Comparison of ENCODE assay signal across 8 cellular contexts in genomic region chrX:154437971-154438893, GRCh38. TPM values are rescaled to one million over a fixed set of nuclear protein-coding genes. Genes with fewer than 3 reads are reported as not detected.
DNase-seq lines count a peak whose midpoint lies in the region; ATAC-seq and TF ChIP-seq lines count a peak whose summit lies in the region.

No MANE protein-coding gene starts in this region.

- DNase-seq in AG10803 (ENCODE audit: low read depth) (no peak), Karpas-422 (no peak), coronary artery (ENCODE audit: low spot score) (no peak), natural killer cell (no peak), amygdala (lab: John Stamatoyannopoulos, UW) (no peak), MV-4-11 (lab: John Stamatoyannopoulos, UW) (no peak)

- H3K4me3 Mint-ChIP-seq in natural killer cell, result peak overlapping the region; percentile 80

- ATAC-seq in natural killer cell (no peak), HG03565 (IDR thresholded peaks at IDR 0.05; ENCODE audit: unreplicated experiment) (no peak), GM21723 (IDR thresholded peaks at IDR 0.05; ENCODE audit: unreplicated experiment) (no peak)

- TF ChIP-seq CTCF in AG10803 (conservative IDR thresholded peaks at IDR 0.05; ENCODE audit: low read length), result no peak
- TF ChIP-seq CTCF in coronary artery (IDR thresholded peaks at IDR 0.05), result no peak
- TF ChIP-seq CTCF in natural killer cell (IDR thresholded peaks at IDR 0.05), result no peak

- intact Hi-C loops in natural killer cell (cut with micrococcal nuclease), result no loop called here

- H3K9ac ChIP-seq in Karpas-422 (ENCODE audit: low read length), result peak overlapping the region; percentile 85

- H3K79me2 ChIP-seq in Karpas-422 (ENCODE audit: low read length), result peaks cover 21% of the 10 kb centered on the region

- H3K9me3 ChIP-seq in Karpas-422 (ENCODE audit: low read length), result no peaks in the 10 kb centered on the region

- no peak overlapping the region for H2AFZ ChIP-seq in Karpas-422 (ENCODE audit: low read length)

- no peaks in the 10 kb centered on the region for H3K36me3 Mint-ChIP-seq in natural killer cell

- H3K27ac Mint-ChIP-seq in natural killer cell, result peak overlapping the region; percentile 54 to 75

- peaks cover 12% of the 10 kb centered on the region for H3K4me1 ChIP-seq in Karpas-422 (ENCODE audit: low read length)

- peak overlapping the region; percentile 19; the same call in 1 of the 2 replicates for H3K27ac ChIP-seq in Karpas-422 (ENCODE audit: low read length)
- H3K27ac ChIP-seq in coronary artery, result peak overlapping the region in 1 of 2 donors; percentile 94

- H3K36me3 ChIP-seq in Karpas-422 (ENCODE audit: insufficient read depth, low read length), result no peaks in the 10 kb centered on the region

- H3K4me3 ChIP-seq in AG10803 (ENCODE audit: low read length), result peak overlapping the region; percentile 71
- peak overlapping the region; percentile 71 for H3K4me3 ChIP-seq in Karpas-422 (ENCODE audit: low read length)
- peak overlapping the region; percentile 87 for H3K4me3 ChIP-seq in coronary artery

- H3K9me2 ChIP-seq in Karpas-422 (replicated peaks; ENCODE audit: insufficient read depth, low read length), result no peaks in the 10 kb centered on the region

- H4K20me1 ChIP-seq in Karpas-422 (ENCODE audit: insufficient read depth, low read depth, low read length), result peaks cover 7% of the 10 kb centered on the region; the same call in 1 of the 2 replicates

- no peaks in the 10 kb centered on the region for H3K9me3 Mint-ChIP-seq in natural killer cell

- H3K4me2 ChIP-seq in Karpas-422 (ENCODE audit: low read depth, low read length, poor library complexity, severe bottlenecking), result peak overlapping the region; percentile 75

- no peaks in the 10 kb centered on the region for H3K27me3 ChIP-seq in Karpas-422 (ENCODE audit: low read length)

- peaks cover 6 to 11% of the 10 kb centered on the region in 2 donors for H3K4me1 Mint-ChIP-seq in natural killer cell

- H3K27me3 Mint-ChIP-seq in natural killer cell (ENCODE audit: low read depth in 2 of 2), result no peaks in the 10 kb centered on the region

RNA-seq across cellular contexts. Expression of gene GDI1, which starts 1.3 kb away (rescaled TPM):
- total RNA-seq in Karpas-422 (2014; rRNA removed; shearing (Covaris generic); ENCODE audit: low replicate concordance), result 52.7 and 88.3 TPM in 2 replicates
- total RNA-seq in natural killer cell, result 100 to 1,000 TPM; 138 to 174 (median 140) TPM

RNA-seq across cellular contexts. Expression of gene FAM50A, which starts 5.7 kb away (rescaled TPM):
- 18.9 and 49.5 TPM in 2 replicates for total RNA-seq in Karpas-422 (2014; rRNA removed; shearing (Covaris generic); ENCODE audit: low replicate concordance)
- 10 to 100 TPM; 48.9 to 63.2 (median 54.1) TPM for total RNA-seq in natural killer cell

RNA-seq across cellular contexts. Expression of gene ATP6AP1, which starts 9.8 kb away (rescaled TPM):
- total RNA-seq in Karpas-422 (2014; rRNA removed; shearing (Covaris generic); ENCODE audit: low replicate concordance), result 40.0 and 46.6 TPM in 2 replicates
- 10 to 100 TPM; 62.4 to 71.7 (median 65.9) TPM for total RNA-seq in natural killer cell

RNA-seq across cellular contexts. Expression of gene PLXNA3, which starts 19.8 kb away (rescaled TPM):
- 7.2 and 15.8 TPM in 2 replicates for total RNA-seq in Karpas-422 (2014; rRNA removed; shearing (Covaris generic); ENCODE audit: low replicate concordance)
- total RNA-seq in natural killer cell, result 10 to 100 TPM; 20.8 to 34.3 (median 32.2) TPM

RNA-seq across cellular contexts. Expression of gene TAFAZZIN, which starts 26.9 kb away (rescaled TPM):
- 22.1 and 39.0 TPM in 2 replicates for total RNA-seq in Karpas-422 (2014; rRNA removed; shearing (Covaris generic); ENCODE audit: low replicate concordance)
- total RNA-seq in natural killer cell, result 10 to 100 TPM; 67.3 to 87.2 (median 67.7) TPM
